Comparison of ENCODE assay signal across 8 cellular contexts in the genomic region with DNA sequence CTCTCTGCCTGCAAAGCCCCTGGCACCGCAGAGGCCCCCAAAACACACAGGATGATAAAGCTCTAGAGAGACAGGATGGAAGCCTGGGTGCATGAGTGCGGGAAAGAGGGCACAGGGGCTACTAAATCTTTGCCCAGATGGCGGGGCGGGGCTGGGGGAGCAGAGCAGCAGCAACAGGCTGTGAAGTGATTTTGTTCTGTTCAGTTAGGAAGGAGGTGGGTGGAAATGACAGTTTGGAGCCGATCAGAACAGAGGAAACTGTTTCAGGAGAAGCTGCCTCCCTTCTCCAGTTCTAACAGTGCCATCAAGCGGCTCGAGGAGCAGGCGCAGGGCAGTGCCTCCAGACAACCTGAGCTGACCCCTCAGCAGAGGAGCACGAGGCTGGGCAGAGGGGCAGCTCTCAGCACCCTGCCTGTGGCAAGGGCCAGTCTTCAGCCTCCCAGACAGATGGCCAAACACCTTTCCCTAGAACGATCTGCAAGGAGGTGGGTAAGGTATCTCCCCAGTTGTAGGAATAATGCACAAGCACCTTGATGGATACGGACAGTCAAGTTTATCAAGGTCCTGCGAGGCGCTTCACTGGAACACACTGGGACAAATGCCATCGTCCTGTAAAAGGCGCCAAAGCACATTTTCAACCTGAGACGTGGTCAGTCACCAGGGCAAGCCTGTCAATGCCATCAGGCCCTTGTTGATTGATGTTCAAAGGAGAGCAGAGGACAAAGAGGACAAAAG. TPM values are rescaled to one million over a fixed set of nuclear protein-coding genes. Genes with fewer than 3 reads are reported as not detected.
DNase-seq lines count a peak whose midpoint lies in the region; ATAC-seq, FAIRE-seq and TF ChIP-seq lines count a peak whose summit lies in the region.

No MANE protein-coding gene starts in this region.

- TF ChIP-seq RAD21 in neural cell (conservative IDR thresholded peaks at IDR 0.05), result peak; percentile 99

- no peaks in the 10 kb centered on the region for H3F3A ChIP-seq in neural cell (ENCODE audit: insufficient read depth, low read length, poor library complexity, severe bottlenecking)

- H3K4me1 Mint-ChIP-seq in activated T-helper 1 cell treated with anti-CD3 and anti-CD28 coated beads, Interleukin-12 subunit alpha, Interleukin-12 subunit beta, Interleukin-2, Interleukin-4 antibody, amounts not matched to agents 30 ng/mL and 10 ng/mL and 1 ng/mL, durations not matched to agents 14 hours and 24 hours and 36 hours (ENCODE audit: low read depth), result peaks cover 14% of the 10 kb centered on the region

- peaks cover 46% of the 10 kb centered on the region for H3K4me1 ChIP-seq in Panc1 (ENCODE audit: control insufficient read depth, insufficient read depth, low read length)
- H3K4me1 ChIP-seq in subcutaneous abdominal adipose tissue (ENCODE audit: control insufficient read depth in 5 of 5, insufficient read depth in 5 of 5, low read length in 5 of 5), result peaks cover 13 to 35% (median 29%) of the 10 kb centered on the region in 5 donors

- no peak for FAIRE-seq in D721Med (lab: Jason Lieb, UNC)

- H3K9me3 Mint-ChIP-seq in activated T-helper 1 cell treated with anti-CD3 and anti-CD28 coated beads, Interleukin-12 subunit alpha, Interleukin-12 subunit beta, Interleukin-2, Interleukin-4 antibody, amounts not matched to agents 30 ng/mL and 10 ng/mL and 1 ng/mL, durations not matched to agents 14 hours and 24 hours and 36 hours, result no peaks in the 10 kb centered on the region

- no peak overlapping the region for H3K4me2 ChIP-seq in neural cell (ENCODE audit: low read length)

- H3K36me3 ChIP-seq in KOPT-K1 (ENCODE audit: insufficient read depth, low read length), result no peaks in the 10 kb centered on the region
- no peaks in the 10 kb centered on the region for H3K36me3 ChIP-seq in Panc1 (ENCODE audit: control insufficient read depth, insufficient read depth, low read length)
- H3K36me3 ChIP-seq in neural cell (ENCODE audit: insufficient read depth, low read length), result no peaks in the 10 kb centered on the region
- H3K36me3 ChIP-seq in subcutaneous abdominal adipose tissue (ENCODE audit: control insufficient read depth in 5 of 5, insufficient read depth in 5 of 5, low read length in 5 of 5), result no peaks in the 10 kb centered on the region

- peak; percentile 63 for ATAC-seq in GM21576 (IDR thresholded peaks at IDR 0.05; ENCODE audit: unreplicated experiment)
- ATAC-seq in Panc1, result peak; percentile 97

- peak overlapping the region; percentile 92 for H3K27ac Mint-ChIP-seq in activated T-helper 1 cell treated with anti-CD3 and anti-CD28 coated beads, Interleukin-12 subunit alpha, Interleukin-12 subunit beta, Interleukin-2, Interleukin-4 antibody, amounts not matched to agents 30 ng/mL and 10 ng/mL and 1 ng/mL, durations not matched to agents 14 hours and 24 hours and 36 hours

- H3K27ac ChIP-seq in KOPT-K1 (ENCODE audit: low read depth, low read length, poor library complexity, severe bottlenecking) (peak overlapping the region; percentile 62), Panc1 (ENCODE audit: low read length) (peak overlapping the region; percentile 100), neural cell (ENCODE audit: low read length) (peak overlapping the region; percentile 27), subcutaneous abdominal adipose tissue (ENCODE audit: low read depth, low read length) (peak overlapping the region; percentile 91)

- H3K4me3 ChIP-seq in Panc1 (ENCODE audit: low read depth in 2 of 2, low read length in 2 of 2) (peak overlapping the region in 1 of 2 experiments; percentile 15; a peak in 1 of 4 replicates), fibroblast of mammary gland (ENCODE audit: control insufficient read depth, low read depth, low read length) (no peak overlapping the region), neural cell (ENCODE audit: low read length) (no peak overlapping the region), subcutaneous abdominal adipose tissue (ENCODE audit: low read depth in 1 of 5, low read length in 5 of 5) (peak overlapping the region; percentile 17 to 68 (median 56))

- DNase-seq in D721Med (ENCODE audit: insufficient read length, low spot score) (peak; percentile 58), Panc1 (ENCODE audit: low read depth, low spot score) (no peak), fibroblast of mammary gland (ENCODE audit: low read depth) (peak; percentile 96)
- DNase-seq in activated T-helper 1 cell treated with anti-CD3 and anti-CD28 coated beads, Interleukin-12 subunit alpha, Interleukin-12 subunit beta, Interleukin-2, Interleukin-4 antibody, amounts not matched to agents 30 ng/mL and 10 ng/mL and 1 ng/mL, durations not matched to agents 14 hours and 24 hours and 36 hours (ENCODE audit: low spot score), result peak; percentile 55

- H3K36me3 Mint-ChIP-seq in activated T-helper 1 cell treated with anti-CD3 and anti-CD28 coated beads, Interleukin-12 subunit alpha, Interleukin-12 subunit beta, Interleukin-2, Interleukin-4 antibody, amounts not matched to agents 30 ng/mL and 10 ng/mL and 1 ng/mL, durations not matched to agents 14 hours and 24 hours and 36 hours (ENCODE audit: low read depth), result peaks cover 2% of the 10 kb centered on the region

- POLR2A ChIA-PET in Panc1 (lab: Charles Lee), result interaction anchor here (1.0 kb wide), 1 partner anchor 471 kb away, joined by 5 read pairs; no protein-coding TSS in a partner anchor

- no peaks in the 10 kb centered on the region for H3K27me3 ChIP-seq in Panc1 (ENCODE audit: control insufficient read depth, insufficient read depth, low read length)
- no peaks in the 10 kb centered on the region for H3K27me3 ChIP-seq in neural cell (ENCODE audit: insufficient read depth, low read depth, low read length)
- H3K27me3 ChIP-seq in subcutaneous abdominal adipose tissue (ENCODE audit: control insufficient read depth in 5 of 5, insufficient read depth in 4 of 5, low read length in 5 of 5), result no peaks in the 10 kb centered on the region

- no peaks in the 10 kb centered on the region for H3K27me3 Mint-ChIP-seq in activated T-helper 1 cell treated with anti-CD3 and anti-CD28 coated beads, Interleukin-12 subunit alpha, Interleukin-12 subunit beta, Interleukin-2, Interleukin-4 antibody, amounts not matched to agents 30 ng/mL and 10 ng/mL and 1 ng/mL, durations not matched to agents 14 hours and 24 hours and 36 hours (ENCODE audit: insufficient read depth)

- no peak overlapping the region for H2AFZ ChIP-seq in neural cell (ENCODE audit: low read depth, low read length)

- H4K20me1 ChIP-seq in neural cell (ENCODE audit: insufficient read depth), result no peaks in the 10 kb centered on the region

- H3K9me2 ChIP-seq in neural cell (ENCODE audit: insufficient read depth, low read length), result no peaks in the 10 kb centered on the region

- peak; percentile 99 for TF ChIP-seq CTCF in D721Med (IDR thresholded peaks at IDR 0.05; ENCODE audit: insufficient read depth, missing control alignments)
- peak; percentile 93 for TF ChIP-seq CTCF in Panc1 (IDR thresholded peaks at IDR 0.05)
- peak; percentile 96 for TF ChIP-seq CTCF in fibroblast of mammary gland (conservative IDR thresholded peaks at IDR 0.05; ENCODE audit: control insufficient read depth, insufficient read depth, low read depth, low read length)
- peak; percentile 97 for TF ChIP-seq CTCF in neural cell (IDR thresholded peaks at IDR 0.05; ENCODE audit: poor library complexity, severe bottlenecking)

- no TSS peak for BruUV-seq in Panc1 (replicated peaks; lab: Mats Ljungman, UMichigan)

- CTCF ChIA-PET in Panc1 (lab: Charles Lee), result interaction anchor here (0.5 to 1.9 kb wide), 7 partner anchors 10 to 585 kb away, joined by 3 to 11 read pairs (median 3); no protein-coding TSS in a partner anchor

- peak overlapping the region; percentile 67 for H3K4me3 Mint-ChIP-seq in activated T-helper 1 cell treated with anti-CD3 and anti-CD28 coated beads, Interleukin-12 subunit alpha, Interleukin-12 subunit beta, Interleukin-2, Interleukin-4 antibody, amounts not matched to agents 30 ng/mL and 10 ng/mL and 1 ng/mL, durations not matched to agents 14 hours and 24 hours and 36 hours

- no peak for TF ChIP-seq EP300 in neural cell (conservative IDR thresholded peaks at IDR 0.05; ENCODE audit: poor library complexity, severe bottlenecking)

- intact Hi-C loops in Panc1 (cut with micrococcal nuclease; ENCODE audit: unreplicated experiment), result loop anchor here (5.0 kb wide), 2 partner anchors 121 to 361 kb away; no protein-coding TSS in a partner anchor
- intact Hi-C loops in activated T-helper 1 cell treated with anti-CD3 and anti-CD28 coated beads, Interleukin-12 subunit alpha, Interleukin-12 subunit beta, Interleukin-2, Interleukin-4 antibody, amounts not matched to agents 30 ng/mL and 10 ng/mL and 1 ng/mL, durations not matched to agents 14 hours and 24 hours and 36 hours (cut with micrococcal nuclease), result loop anchor here (1.0 to 10.0 kb wide), 10 partner anchors 71 to 969 kb away; no protein-coding TSS in a partner anchor

- H3K79me2 ChIP-seq in neural cell (replicated peaks; ENCODE audit: insufficient read depth, low read length), result no peaks in the 10 kb centered on the region

- H3K9ac ChIP-seq in neural cell (ENCODE audit: low read length), result peak overlapping the region; percentile 51
- peak overlapping the region in 4 of 5 donors; percentile 62 to 77 (median 68) for H3K9ac ChIP-seq in subcutaneous abdominal adipose tissue (ENCODE audit: low read length in 5 of 5)

- in situ Hi-C loops in Panc1 (cut with HindIII; ENCODE audit: low pct_unique_long_range_greater_than_20kb, low sequenced_read_pairs), result no loop called here

- no peaks in the 10 kb centered on the region for H3K9me3 ChIP-seq in KOPT-K1 (ENCODE audit: insufficient read depth, low read length, poor library complexity, severe bottlenecking)
- no peaks in the 10 kb centered on the region for H3K9me3 ChIP-seq in Panc1 (ENCODE audit: control insufficient read depth, insufficient read depth, low read depth, low read length)
- no peaks in the 10 kb centered on the region for H3K9me3 ChIP-seq in neural cell (ENCODE audit: low read length)
- no peaks in the 10 kb centered on the region for H3K9me3 ChIP-seq in subcutaneous abdominal adipose tissue (ENCODE audit: control insufficient read depth in 5 of 5, low read length in 5 of 5)

TF ChIP-seq in neural cell, 6 proteins besides CTCF, POLR2A, EP300 and RAD21 (continues in another document):
- peak; percentile 99 for TF ChIP-seq SMC3 (conservative IDR thresholded peaks at IDR 0.05; ENCODE audit: poor library complexity)

RNA-seq across cellular contexts. Expression of a gene that starts 44.9 kb away (rescaled TPM):
- 101 TPM for total RNA-seq in Panc1 (2021; ENCODE audit: unreplicated experiment)
- 73.5 TPM for polyA plus RNA-seq in Panc1 (2012; ENCODE audit: insufficient read length)
- total RNA-seq in activated T-helper 1 cell treated with anti-CD3 and anti-CD28 coated beads, Interleukin-12 subunit alpha, Interleukin-12 subunit beta, Interleukin-2, Interleukin-4 antibody, amounts not matched to agents 30 ng/mL and 10 ng/mL and 1 ng/mL, durations not matched to agents 14 hours and 24 hours and 36 hours, result 112 and 137 TPM in 2 replicates
- polyA plus RNA-seq in neural cell, result 170 and 175 TPM in 2 replicates
- polyA minus RNA-seq in neural cell, result 176 and 197 TPM in 2 replicates

Comparison
In these comparisons a context has a peak if more than half of its experiments do, and no peak if none do; other contexts are left out.
1. H3K27ac ChIP-seq: peak in every context shown above with its lines; median percentile 100 in Panc1; 91 in subcutaneous abdominal adipose tissue; 62 in KOPT-K1; 27 in neural cell.
2. H3K4me3 ChIP-seq: peak in subcutaneous abdominal adipose tissue (5 of 5); none in fibroblast of mammary gland (single experiment) and neural cell (single experiment).
3. Peak in every context shown above with its lines, with median percentiles within 50 percentile points of each other: CTCF ChIP-seq.